ENCODE assay signal across 23 cellular contexts in genomic region chr1:47548188-47548587, GRCh38.
DNase-seq lines count a peak whose midpoint lies in the region; ATAC-seq, FAIRE-seq and TF ChIP-seq lines count a peak whose summit lies in the region.
"Had no signal": no experiment of that assay in that cellular context is flagged by ENCODE, and none has a peak within 500 bp of the region (broad histone marks: within the 10 kb centered on the region; RNA-seq: fewer than 3 reads in every experiment).

No MANE protein-coding gene starts in this region.

- H3K27me3 ChIP-seq in astrocyte (ENCODE audit: insufficient read depth, low read length) (no peaks in the 10 kb centered on the region), neural progenitor cell (no peaks in the 10 kb centered on the region), pancreas (no peaks in the 10 kb centered on the region)

- H3F3A ChIP-seq in neural progenitor cell (ENCODE audit: low read depth): no peaks in the 10 kb centered on the region

- H3K79me2 ChIP-seq in astrocyte (ENCODE audit: insufficient read depth, low read length): no peaks in the 10 kb centered on the region
- no peaks in the 10 kb centered on the region for H3K79me2 ChIP-seq in neural progenitor cell (ENCODE audit: low read depth)

- no peak overlapping the region for H3K9ac ChIP-seq in astrocyte (ENCODE audit: low read length)
- H3K9ac ChIP-seq in neural progenitor cell: no peak overlapping the region
- H3K9ac ChIP-seq: KMS-11 had no signal

- ATAC-seq in pancreas: no peak

- H3K27ac ChIP-seq in HEK293 (ENCODE audit: extremely low read depth, low read depth, low read length) (no peak overlapping the region), astrocyte (ENCODE audit: low read depth, low read length) (no peak overlapping the region), neural progenitor cell (no peak overlapping the region), pancreas (no peak overlapping the region)
- H3K27ac ChIP-seq: KMS-11 had no signal

- no peaks in the 10 kb centered on the region for H3K36me3 Mint-ChIP-seq in astrocyte (ENCODE audit: low read depth, unreplicated experiment)
- H3K36me3 Mint-ChIP-seq in neural progenitor cell: no peaks in the 10 kb centered on the region
- no peaks in the 10 kb centered on the region for H3K36me3 Mint-ChIP-seq in activated T-cell treated with anti-CD3 and anti-CD28 coated beads, Interleukin-2, amount 50 U/mL, for 24 hours (ENCODE audit: low read depth)
- no peaks in the 10 kb centered on the region for H3K36me3 Mint-ChIP-seq in activated CD4-positive, alpha-beta memory T cell treated with anti-CD3 and anti-CD28 coated beads for 36 hours
- H3K36me3 Mint-ChIP-seq: CD4-positive, alpha-beta memory T cell had no signal

- peak; percentile 12 for DNase-seq in EL
- no peak for DNase-seq in astrocyte (ENCODE audit: low read depth)
- DNase-seq in neural progenitor cell (ENCODE audit: low spot score): no peak
- DNase-seq in HUDEP-2 (lab: John Stamatoyannopoulos, UW; ENCODE audit: unreplicated experiment in 76 of 76): no peak
- DNase-seq in pancreas: no peak
- DNase-seq in activated T-cell treated with anti-CD3 and anti-CD28 coated beads, Interleukin-2, amount 50 U/mL, for 24 hours: no peak
- no peak for DNase-seq in activated CD4-positive, alpha-beta memory T cell treated with anti-CD3 and anti-CD28 coated beads for 36 hours
- DNase-seq: Caco-2; CD4-positive, alpha-beta memory T cell; DMS 273 treated with DMSO at 0.1 percent for 48 hours; GF-D8; H9; NCI-H1105; NCI-H146; NCI-H2081; NCI-H2171; NCI-H345; NCI-H524; NCI-H774; NK-92 treated with Interleukin-12 subunit alpha and Interleukin-12 subunit beta, amount 100 ng/mL, for 24 hours; SIG-M5 had no signal

- H3K36me3 ChIP-seq in HEK293 (ENCODE audit: control insufficient read depth in 2 of 2, insufficient read depth in 1 of 2, low read length in 2 of 2) (no peaks in the 10 kb centered on the region), astrocyte (ENCODE audit: insufficient read depth, low read length) (no peaks in the 10 kb centered on the region), neural progenitor cell (no peaks in the 10 kb centered on the region), pancreas (no peaks in the 10 kb centered on the region)

- H3K4me3 Mint-ChIP-seq in astrocyte (ENCODE audit: unreplicated experiment) (no peak overlapping the region), neural progenitor cell (no peak overlapping the region)
- H3K4me3 Mint-ChIP-seq in activated T-cell treated with anti-CD3 and anti-CD28 coated beads, Interleukin-2, amount 50 U/mL, for 24 hours: no peak overlapping the region
- no peak overlapping the region for H3K4me3 Mint-ChIP-seq in activated CD4-positive, alpha-beta memory T cell treated with anti-CD3 and anti-CD28 coated beads for 36 hours
- H3K4me3 Mint-ChIP-seq: CD4-positive, alpha-beta memory T cell; H9 had no signal

- POLR2A ChIA-PET in HEK293 (lab: Yijun Ruan, JAX): interaction anchor here (1.4 kb wide), 1 partner anchor 21 kb away, joined by 3 read pairs; no protein-coding TSS in a partner anchor
- POLR2A ChIA-PET in activated CD4-positive, alpha-beta memory T cell treated with anti-CD3 and anti-CD28 coated beads for 36 hours (lab: Charles Lee): no interaction called here

- H3K9me3 Mint-ChIP-seq in astrocyte (ENCODE audit: unreplicated experiment) (no peaks in the 10 kb centered on the region), neural progenitor cell (no peaks in the 10 kb centered on the region)
- no peaks in the 10 kb centered on the region for H3K9me3 Mint-ChIP-seq in activated T-cell treated with anti-CD3 and anti-CD28 coated beads, Interleukin-2, amount 50 U/mL, for 24 hours
- no peaks in the 10 kb centered on the region for H3K9me3 Mint-ChIP-seq in activated CD4-positive, alpha-beta memory T cell treated with anti-CD3 and anti-CD28 coated beads for 36 hours
- H3K9me3 Mint-ChIP-seq: H9 had no signal

- WGBS in pancreas, 2 donors: 59 to 64% methylated on average over 6 of the region's 6 CpGs

- H3K27ac Mint-ChIP-seq in astrocyte (ENCODE audit: unreplicated experiment): no peak overlapping the region
- H3K27ac Mint-ChIP-seq in neural progenitor cell: no peak overlapping the region
- no peak overlapping the region for H3K27ac Mint-ChIP-seq in activated T-cell treated with anti-CD3 and anti-CD28 coated beads, Interleukin-2, amount 50 U/mL, for 24 hours
- H3K27ac Mint-ChIP-seq in activated CD4-positive, alpha-beta memory T cell treated with anti-CD3 and anti-CD28 coated beads for 36 hours: no peak overlapping the region
- H3K27ac Mint-ChIP-seq: CD4-positive, alpha-beta memory T cell had no signal

- CTCF ChIA-PET in HEK293 (lab: Yijun Ruan, JAX): interaction anchor here (2.1 kb wide), 1 partner anchor 112 kb away, joined by 5 read pairs; no protein-coding TSS in a partner anchor
- CTCF ChIA-PET in activated CD4-positive, alpha-beta memory T cell treated with anti-CD3 and anti-CD28 coated beads for 36 hours (lab: Charles Lee): interaction anchor here (1.4 to 1.8 kb wide), 4 partner anchors 18 to 369 kb away, joined by 4 to 6 read pairs (median 6); partner anchors contain the start of gene FOXD2

- H2AFZ ChIP-seq in astrocyte (ENCODE audit: low read depth, low read length): peak overlapping the region; percentile 18
- H2AFZ ChIP-seq in neural progenitor cell (replicated peaks): peak overlapping the region; percentile 57

- H3K4me3 ChIP-seq in HEK293 (ENCODE audit: low read depth, low read length): no peak overlapping the region
- H3K4me3 ChIP-seq in astrocyte (ENCODE audit: insufficient read depth, low read depth, low read length): no peak overlapping the region
- H3K4me3 ChIP-seq in neural progenitor cell: no peak overlapping the region
- no peak overlapping the region for H3K4me3 ChIP-seq in pancreas

- H3K4me2 ChIP-seq in astrocyte (ENCODE audit: low read length) (peak overlapping the region; percentile 32), neural progenitor cell (peak overlapping the region; percentile 31)
- H3K4me2 ChIP-seq: KMS-11 had no signal

- intact Hi-C loops in pancreas (cut with DNase I): no loop called here
- intact Hi-C loops in activated CD4-positive, alpha-beta memory T cell treated with anti-CD3 and anti-CD28 coated beads for 36 hours (cut with micrococcal nuclease): no loop called here

- TF ChIP-seq CTCF in HEK293 (tag by site-specific recombination; IDR thresholded peaks at IDR 0.05) (no peak), astrocyte (IDR thresholded peaks at IDR 0.05; ENCODE audit: insufficient read depth, low read depth, low read length) (no peak), neural progenitor cell (IDR thresholded peaks at IDR 0.05) (no peak), pancreas (IDR thresholded peaks at IDR 0.05) (no peak)

- H3K9me3 ChIP-seq in HEK293 (ENCODE audit: control insufficient read depth, insufficient read depth, low read depth, low read length) (no peaks in the 10 kb centered on the region), astrocyte (ENCODE audit: insufficient read depth, low read depth, low read length) (no peaks in the 10 kb centered on the region), neural progenitor cell (ENCODE audit: low read depth) (no peaks in the 10 kb centered on the region), pancreas (no peaks in the 10 kb centered on the region)
- H3K9me3 ChIP-seq: Caco-2 had no signal

- FAIRE-seq in astrocyte (lab: Jason Lieb, UNC) (no peak), pancreas (lab: Jason Lieb, UNC) (no peak)

- peaks cover 43% of the 10 kb centered on the region for H3K27me3 Mint-ChIP-seq in astrocyte (ENCODE audit: low read depth, unreplicated experiment)
- H3K27me3 Mint-ChIP-seq in neural progenitor cell (ENCODE audit: insufficient read depth, low read depth): peaks cover 11% of the 10 kb centered on the region
- peaks cover 27% of the 10 kb centered on the region for H3K27me3 Mint-ChIP-seq in activated T-cell treated with anti-CD3 and anti-CD28 coated beads, Interleukin-2, amount 50 U/mL, for 24 hours
- peaks cover 12% of the 10 kb centered on the region for H3K27me3 Mint-ChIP-seq in activated CD4-positive, alpha-beta memory T cell treated with anti-CD3 and anti-CD28 coated beads for 36 hours

- H4K20me1 ChIP-seq in astrocyte (ENCODE audit: insufficient read depth, low read length) (no peaks in the 10 kb centered on the region), neural progenitor cell (ENCODE audit: low read depth) (no peaks in the 10 kb centered on the region)

- H3K4me1 ChIP-seq in HEK293 (ENCODE audit: control insufficient read depth, insufficient read depth, low read length) (peaks cover 7% of the 10 kb centered on the region), astrocyte (ENCODE audit: insufficient read depth, low read length) (peaks cover 7% of the 10 kb centered on the region), neural progenitor cell (peaks cover 24% of the 10 kb centered on the region), pancreas (no peaks in the 10 kb centered on the region)

- H3K4me1 Mint-ChIP-seq in astrocyte (ENCODE audit: low read depth, unreplicated experiment): peaks cover 15% of the 10 kb centered on the region
- H3K4me1 Mint-ChIP-seq in neural progenitor cell: peaks cover 21% of the 10 kb centered on the region
- no peaks in the 10 kb centered on the region for H3K4me1 Mint-ChIP-seq in activated T-cell treated with anti-CD3 and anti-CD28 coated beads, Interleukin-2, amount 50 U/mL, for 24 hours (ENCODE audit: low read depth)
- H3K4me1 Mint-ChIP-seq in activated CD4-positive, alpha-beta memory T cell treated with anti-CD3 and anti-CD28 coated beads for 36 hours (ENCODE audit: low read depth): no peaks in the 10 kb centered on the region
- H3K4me1 Mint-ChIP-seq: CD4-positive, alpha-beta memory T cell had no signal

TF ChIP-seq in HEK293, 187 proteins besides CTCF, POLR2A, EP300 and RAD21 (continues in another document):
- TF ChIP-seq ZNF623 (tag by site-specific recombination; IDR thresholded peaks at IDR 0.05): no peak
- peak; percentile 83 for TF ChIP-seq EGR2 (tag by site-specific recombination; IDR thresholded peaks at IDR 0.05; ENCODE audit: low read depth)
- TF ChIP-seq GLIS1 (tag by site-specific recombination; IDR thresholded peaks at IDR 0.05): peak; percentile 19
- peak; percentile 86 for TF ChIP-seq ZFHX2 (tag by site-specific recombination; conservative IDR thresholded peaks at IDR 0.05)
